In the genomic region with DNA sequence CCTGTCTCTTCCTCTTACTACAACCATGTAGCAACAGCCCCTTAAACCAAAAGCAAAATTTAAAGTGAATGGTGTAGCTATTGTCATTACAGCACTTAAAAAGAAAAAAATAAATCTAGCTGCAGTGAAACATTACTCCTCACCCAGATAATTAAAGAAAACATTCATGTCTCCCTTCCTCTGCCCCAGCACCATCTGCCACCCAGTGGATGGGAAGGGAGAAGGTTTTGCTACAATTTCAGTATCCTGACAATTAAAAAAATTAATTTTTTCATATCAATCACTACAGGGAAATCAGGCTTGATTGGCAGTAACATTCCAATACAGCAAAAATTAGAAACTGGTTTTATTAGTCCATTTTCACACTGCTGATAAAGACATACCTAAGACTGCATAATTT, we compare ENCODE assay signal across 1 cellular context.
TF ChIP-seq lines count a peak whose summit lies in the region.

No MANE protein-coding gene starts in this region.

TF ChIP-seq in H1, 55 proteins besides CTCF, POLR2A, EP300 and RAD21:
- no peak for TF ChIP-seq NANOG (IDR thresholded peaks at IDR 0.05; ENCODE audit: insufficient read depth, low read depth, low read length, poor library complexity, severe bottlenecking)
- TF ChIP-seq ATF2 (IDR thresholded peaks at IDR 0.05; ENCODE audit: low read length), result no peak
- no peak for TF ChIP-seq CBX5 (IDR thresholded peaks at IDR 0.05; ENCODE audit: low read depth, low read length)
- no peak for TF ChIP-seq SIN3A (conservative IDR thresholded peaks at IDR 0.05 in 1 of 2, IDR thresholded peaks at IDR 0.05 in 1 of 2; ENCODE audit: low read depth in 1 of 2, low read length in 2 of 2)
- TF ChIP-seq TCF12 (IDR thresholded peaks at IDR 0.05; ENCODE audit: low read depth, low read length), result no peak
- no peak for TF ChIP-seq TAF7 (optimal IDR thresholded peaks at IDR 0.05; ENCODE audit: borderline replicate concordance, low read depth, low read length)
- TF ChIP-seq SAP30 (IDR thresholded peaks at IDR 0.05; ENCODE audit: insufficient read depth, insufficient replicate concordance, low read length), result no peak
- TF ChIP-seq HDAC6 (IDR thresholded peaks at IDR 0.05; ENCODE audit: low read depth, low read length), result no peak
